8 cellular contexts compared by ENCODE assay signal in the genomic region with DNA sequence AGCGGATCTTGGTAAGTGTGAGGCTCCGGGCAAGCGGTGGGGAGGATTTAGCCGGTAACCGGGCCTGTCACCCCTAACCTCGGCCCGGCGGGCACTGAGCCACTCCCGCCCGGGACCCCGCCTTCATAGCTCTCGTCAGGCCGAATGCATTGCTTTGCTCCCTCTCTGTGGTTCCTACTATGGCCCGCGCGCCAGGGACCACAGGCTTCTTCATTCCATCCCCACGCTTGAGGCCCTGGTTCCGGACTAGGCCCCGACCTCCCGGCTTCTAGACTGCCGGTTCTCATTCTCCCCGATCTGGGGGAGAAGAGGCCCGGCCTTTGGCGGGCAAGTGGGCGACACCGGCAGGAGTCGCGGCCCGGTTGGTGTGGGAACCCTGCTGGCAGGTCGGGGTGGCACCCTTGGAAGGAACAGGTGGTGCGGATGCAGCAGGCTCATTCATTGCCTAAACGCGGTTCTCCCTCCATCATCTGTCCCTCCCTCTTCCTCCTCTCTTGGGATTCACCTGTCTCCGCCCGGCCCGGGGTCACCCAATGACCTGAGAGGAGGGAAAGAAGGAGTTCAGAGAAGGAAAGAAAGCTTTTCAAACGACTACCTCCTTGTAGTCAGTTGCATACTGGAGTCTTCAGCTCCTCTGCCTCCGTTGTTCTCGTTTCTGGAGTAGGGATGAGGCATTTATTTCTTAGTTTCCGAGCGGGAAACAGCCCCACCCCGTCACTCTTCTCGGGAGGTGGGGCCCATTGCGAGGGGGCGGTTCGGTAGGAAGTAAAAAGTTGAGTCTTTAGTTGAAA. TPM values are rescaled to one million over a fixed set of nuclear protein-coding genes. Genes with fewer than 3 reads are reported as not detected.
DNase-seq lines count a peak whose midpoint lies in the region; ATAC-seq, FAIRE-seq and TF ChIP-seq lines count a peak whose summit lies in the region.

TSS of gene NDUFC1 (minus strand) at position 657 of the 791 bp plus-strand sequence. CDS start 6,679 bp downstream, outside the sequence.

- DNase-seq in GM12891 (ENCODE audit: insufficient read length, low spot score) (peak; percentile 39), NCI-H1092 treated with DMSO at 0.1 percent for 48 hours (lab: John Stamatoyannopoulos, UW) (peak; percentile 50), UCSD-AML1 (lab: John Stamatoyannopoulos, UW; ENCODE audit: unreplicated experiment) (peak; percentile 75), MCF 10A (ENCODE audit: unreplicated experiment) (peak; percentile 72), iPS-NIHi11 (ENCODE audit: low spot score) (peak; percentile 54), GM19238 (ENCODE audit: insufficient read length, low spot score) (no peak)
- peak; percentile 28 to 63 for DNase-seq in stimulated activated CD4-positive, alpha-beta T cell treated with anti-CD3 and anti-CD28 coated beads, Interleukin-12 subunit alpha, Interleukin-12 subunit beta, amount 100 ng/mL, for 24 hours (ENCODE audit: low read depth in 2 of 2)

- no peaks in the 10 kb centered on the region for H3K9me3 Mint-ChIP-seq in MCF 10A (ENCODE audit: unreplicated experiment)

- H3K36me3 Mint-ChIP-seq in MCF 10A (ENCODE audit: insufficient read depth, unreplicated experiment) = peaks cover 21% of the 10 kb centered on the region

- peak; percentile 85 for FAIRE-seq in GM12891 (lab: Jason Lieb, UNC)

- POLR2A ChIA-PET in MCF 10A (lab: Yijun Ruan, JAX) = interaction anchor here (0.6 to 5.2 kb wide), 44 partner anchors 10 to 356 kb away, joined by 3 to 254 read pairs (median 6); partner anchors contain the start of genes ELF2, NOCT and SETD7

- TF ChIP-seq POLR2A in GM12891 (IDR thresholded peaks at IDR 0.05; ENCODE audit: low read depth, low read length) = no peak; the same call in none of the 2 replicates

- CTCF ChIA-PET in MCF 10A (lab: Yijun Ruan, JAX) = interaction anchor here (0.5 to 1.6 kb wide), 7 partner anchors 14 to 130 kb away, joined by 3 to 7 read pairs (median 3); no protein-coding TSS in a partner anchor

- TF ChIP-seq CTCF in MCF 10A (IDR thresholded peaks at IDR 0.05; ENCODE audit: unreplicated experiment) = peak; percentile 10

- no TSS peak for BruUV-seq in MCF 10A (replicated peaks; lab: Mats Ljungman, UMichigan)

- intact Hi-C loops in MCF 10A (cut with micrococcal nuclease) = loop anchor here (5.0 kb wide), 2 partner anchors 150 to 220 kb away; partner anchors contain the start of gene RAB33B

- H3K27me3 Mint-ChIP-seq in MCF 10A (ENCODE audit: insufficient read depth, unreplicated experiment) = no peaks in the 10 kb centered on the region

- peak within 1 kb of the TSS; percentile 98 for H3K27ac Mint-ChIP-seq in MCF 10A (ENCODE audit: low read depth, unreplicated experiment)

- peaks cover 15% of the 10 kb centered on the region for H3K4me1 Mint-ChIP-seq in MCF 10A (ENCODE audit: insufficient read depth, unreplicated experiment)

- H3K4me3 Mint-ChIP-seq in MCF 10A (ENCODE audit: unreplicated experiment) = peak within 1 kb of the TSS; percentile 87

- peak; percentile 39 for ATAC-seq in HG02588 (IDR thresholded peaks at IDR 0.05; ENCODE audit: unreplicated experiment)

TF ChIP-seq in GM12891, 5 proteins besides CTCF, POLR2A, EP300 and RAD21:
- TF ChIP-seq TAF1 (IDR thresholded peaks at IDR 0.05; ENCODE audit: low read depth, low read length) = peak; percentile 32; the same call in 1 of the 2 replicates
- 0 out of 2 replicates have a peak, but pooled peaks have one; percentile 39 for TF ChIP-seq POLR2AphosphoS5 (IDR thresholded peaks at IDR 0.05; ENCODE audit: low read depth, low read length)
- TF ChIP-seq PAX5 (IDR thresholded peaks at IDR 0.05; ENCODE audit: insufficient read depth, low read length, severe bottlenecking) = no peak
- 0 out of 2 replicates have a peak, but pooled peaks have one; percentile 17 for TF ChIP-seq SPI1 (IDR thresholded peaks at IDR 0.05; ENCODE audit: low read depth, low read length)
- no peak for TF ChIP-seq POU2F2 (IDR thresholded peaks at IDR 0.05; ENCODE audit: low read depth, low read length)

RNA-seq across cellular contexts. Expression of gene NDUFC1, which starts in this region (rescaled TPM):
- 75.5 TPM for polyA plus RNA-seq in GM12891 (2012; ENCODE audit: low read depth, missing spikeins)
- 86.1 and 102 TPM in 2 replicates for total RNA-seq in MCF 10A (2022)
